Comparison of ENCODE assay signal across 7 cellular contexts in the genomic region with DNA sequence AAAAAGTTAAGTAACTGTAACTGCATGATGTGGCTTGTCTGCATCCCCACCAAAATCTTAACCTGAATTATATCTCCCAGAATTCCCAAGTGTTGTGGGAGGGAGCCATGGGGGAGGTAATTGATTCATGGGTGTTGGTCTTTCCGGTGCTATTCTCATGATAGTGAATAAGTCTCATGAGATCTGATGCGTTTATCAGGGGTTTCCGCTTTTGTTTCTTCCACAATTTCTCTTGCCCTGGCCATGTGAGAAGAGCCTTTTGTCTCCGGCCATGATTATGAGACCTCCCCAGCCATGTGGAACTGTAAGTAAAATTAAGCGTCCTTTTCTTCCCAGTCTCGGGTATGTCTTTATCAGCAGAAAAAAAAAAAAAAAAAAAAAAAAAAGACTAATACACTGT.
"Had no signal": no experiment of that assay in that cellular context is flagged by ENCODE, and none has a peak within 500 bp of the region (broad histone marks: within the 10 kb centered on the region; RNA-seq: fewer than 3 reads in every experiment).

No MANE protein-coding gene starts in this region.

- DNase-seq: GM23248, GOT3, H7, H9, HCEC 1CT, HFFc6 had no signal

- FAIRE-seq: H1 had no signal
